Comparison of ENCODE assay signal across 22 cellular contexts in genomic region chr16:23225634-23226033, GRCh38. TPM values are rescaled to one million over a fixed set of nuclear protein-coding genes. Genes with fewer than 3 reads are reported as not detected.
"Had no signal": no experiment of that assay in that cellular context is flagged by ENCODE, and none has a peak within 500 bp of the region (broad histone marks: within the 10 kb centered on the region; RNA-seq: fewer than 3 reads in every experiment).

No MANE protein-coding gene starts in this region.

- H3K36me3 ChIP-seq: esophagus squamous epithelium, heart left ventricle, prostate gland, right lobe of liver, tibial artery, upper lobe of left lung, uterus had no signal

- H3K27ac ChIP-seq: esophagus squamous epithelium, heart left ventricle, parathyroid adenoma, prostate gland, right lobe of liver, tibial artery, upper lobe of left lung, uterus had no signal

- H3K27me3 ChIP-seq: esophagus squamous epithelium, heart left ventricle, right lobe of liver, upper lobe of left lung, uterus had no signal

- H3K4me3 ChIP-seq: esophagus squamous epithelium, heart left ventricle, prostate gland, right lobe of liver, tibial artery, upper lobe of left lung, uterus had no signal

- H3K4me1 ChIP-seq: heart left ventricle, parathyroid adenoma, prostate gland, right lobe of liver, tibial artery, upper lobe of left lung, uterus had no signal

- FAIRE-seq: endometrium, frontal cortex had no signal

- DNase-seq: effector memory CD4-positive, alpha-beta T cell; esophagus squamous epithelium; heart left ventricle; hippocampal formation; naive thymus-derived CD4-positive, alpha-beta T cell; nephron progenitor cell; retina; right lobe of liver; stimulated activated CD4-positive, alpha-beta T cell treated with anti-CD3 and anti-CD28 coated beads, Interleukin-4, amount 100 ng/mL, for 1 hour; tibial artery; upper lobe of left lung; uterus had no signal

- ATAC-seq: heart left ventricle; naive thymus-derived CD4-positive, alpha-beta T cell; right lobe of liver had no signal

RNA-seq across cellular contexts. Expression of gene SCNN1G, which starts 43.1 kb away (rescaled TPM):
- total RNA-seq: glomerular endothelial cell; kidney epithelial cell; liver; mesenteric fat pad; mononuclear cell; naive thymus-derived CD4-positive, alpha-beta T cell; omental fat pad; right lobe of liver had no signal
- polyA plus RNA-seq: liver; naive thymus-derived CD4-positive, alpha-beta T cell had no signal
